In the genomic region with DNA sequence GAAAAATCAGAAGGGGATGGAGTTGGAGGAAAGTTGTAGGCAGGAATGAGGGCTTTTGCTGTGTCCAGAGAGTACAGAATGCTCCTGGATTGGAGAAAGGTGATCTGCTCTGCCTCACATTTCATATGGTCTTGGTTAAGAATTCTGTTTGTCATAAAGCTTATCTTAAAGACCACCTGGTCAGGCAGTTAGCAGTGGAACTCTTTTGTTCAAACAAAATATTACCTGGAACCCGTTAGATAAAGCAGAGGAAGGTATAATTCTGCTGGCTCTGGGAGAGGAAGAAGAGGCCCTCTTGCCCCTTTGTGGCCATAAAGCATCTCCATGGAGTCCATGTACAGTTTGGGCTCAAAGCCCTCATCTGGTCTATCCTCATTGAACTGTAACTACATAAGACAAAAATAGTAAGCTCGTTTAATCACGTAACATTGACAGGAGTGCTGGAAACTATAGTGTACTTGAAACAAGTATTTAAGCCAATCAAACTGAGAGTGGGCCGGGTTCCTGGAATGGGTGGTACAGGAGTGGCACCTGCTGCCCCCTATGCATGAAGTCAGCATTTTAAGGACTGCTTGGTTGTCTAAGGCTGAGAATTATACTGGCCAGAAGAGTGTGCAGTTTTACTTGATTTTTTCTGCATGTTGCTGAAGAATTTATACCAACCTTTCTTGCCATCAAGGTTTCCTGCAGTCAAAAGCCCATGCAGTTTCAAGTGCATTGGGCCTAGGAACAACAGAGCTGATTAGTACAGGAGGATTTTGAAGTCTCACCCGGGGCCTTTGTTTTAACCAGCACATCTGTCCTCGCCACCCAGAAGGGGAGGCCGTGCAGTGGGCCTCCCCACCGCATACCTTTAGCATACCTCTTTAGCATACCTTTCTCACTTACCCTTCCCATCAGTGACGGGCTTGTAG, we compare ENCODE assay signal across 34 cellular contexts. TPM values are rescaled to one million over a fixed set of nuclear protein-coding genes. Genes with fewer than 3 reads are reported as not detected.
DNase-seq lines count a peak whose midpoint lies in the region; ATAC-seq and TF ChIP-seq lines count a peak whose summit lies in the region.
"Had no signal": no experiment of that assay in that cellular context is flagged by ENCODE, and none has a peak within 500 bp of the region (broad histone marks: within the 10 kb centered on the region; RNA-seq: fewer than 3 reads in every experiment).

No MANE protein-coding gene starts in this region.

- H3K27ac Mint-ChIP-seq in activated naive CD4-positive, alpha-beta T cell treated with anti-CD3 and anti-CD28 coated beads for 36 hours, result peak overlapping the region; percentile 6
- H3K27ac Mint-ChIP-seq in activated naive CD4-positive, alpha-beta T cell treated with anti-CD3 and anti-CD28 coated beads, Interleukin-2, amount 10 ng/mL, durations not matched to agents 7 days and 5 days, result no peak overlapping the region
- H3K27ac Mint-ChIP-seq in GM23338 (no peak overlapping the region), WTC11 (peak overlapping the region; percentile 73), osteocyte (ENCODE audit: unreplicated experiment) (no peak overlapping the region)
- H3K27ac Mint-ChIP-seq: activated naive CD4-positive, alpha-beta T cell treated with anti-CD3 and anti-CD28 coated beads, Interleukin-2, amount 50 U/mL, for 72 hours; activated T-helper 2 cell treated with anti-CD3 and anti-CD28 coated beads, Interferon-gamma antibody, Interleukin-2, Interleukin-4, amounts not matched to agents 10 μg/mL and 5 μg/mL and 100 μg/mL, durations not matched to agents 14 hours and 24 hours and 36 hours; progenitor cell of endocrine pancreas had no signal

- 0 out of 4 replicates have a peak, but pooled peaks have one; percentile 1 to 9 for TF ChIP-seq CTCF in GM23338 (conservative IDR thresholded peaks at IDR 0.05; ENCODE audit: low read depth in 2 of 2)
- TF ChIP-seq CTCF in WTC11 (IDR thresholded peaks at IDR 0.05), result no peak
- no peak for TF ChIP-seq CTCF in lower lobe of right lung (IDR thresholded peaks at IDR 0.05)
- TF ChIP-seq CTCF in osteocyte (IDR thresholded peaks at IDR 0.05), result no peak

- CTCF ChIA-PET in activated naive CD4-positive, alpha-beta T cell treated with anti-CD3 and anti-CD28 coated beads for 36 hours (lab: Charles Lee), result interaction anchor here (0.7 kb wide), 1 partner anchor 21 kb away, joined by 5 read pairs; no protein-coding TSS in a partner anchor
- CTCF ChIA-PET in activated naive CD4-positive, alpha-beta T cell treated with anti-CD3 and anti-CD28 coated beads, Interleukin-2, amount 10 ng/mL, durations not matched to agents 7 days and 5 days (lab: Charles Lee), result no interaction called here
- CTCF ChIA-PET in WTC11 (lab: Charles Lee), result interaction anchor here (0.6 to 2.1 kb wide), 4 partner anchors 11 to 112 kb away, joined by 3 to 8 read pairs (median 4); a partner anchor contains a TSS

- peaks cover 3% of the 10 kb centered on the region; the same call in 1 of the 2 replicates for H4K20me1 ChIP-seq in GM23338 (replicated peaks; ENCODE audit: insufficient read depth)

- intact Hi-C loops in activated naive CD4-positive, alpha-beta T cell treated with anti-CD3 and anti-CD28 coated beads for 36 hours (cut with micrococcal nuclease), result no loop called here
- intact Hi-C loops in lower lobe of right lung (cut with DNase I), result no loop called here

- H3K4me1 ChIP-seq in GM23338 (ENCODE audit: insufficient read depth), result peaks cover 30% of the 10 kb centered on the region
- peaks cover 11% of the 10 kb centered on the region for H3K4me1 ChIP-seq in lower lobe of right lung
- H3K4me1 ChIP-seq: A549, gastroesophageal sphincter, vagina had no signal

- H3K27me3 Mint-ChIP-seq in activated naive CD4-positive, alpha-beta T cell treated with anti-CD3 and anti-CD28 coated beads for 36 hours (ENCODE audit: low read depth), result no peaks in the 10 kb centered on the region
- H3K27me3 Mint-ChIP-seq in activated naive CD4-positive, alpha-beta T cell treated with anti-CD3 and anti-CD28 coated beads, Interleukin-2, amount 10 ng/mL, durations not matched to agents 7 days and 5 days, result no peaks in the 10 kb centered on the region
- H3K27me3 Mint-ChIP-seq in GM23338 (ENCODE audit: insufficient read depth, low read depth, poor library complexity), result peaks cover 3% of the 10 kb centered on the region
- no peaks in the 10 kb centered on the region for H3K27me3 Mint-ChIP-seq in WTC11 (ENCODE audit: low read depth)
- no peaks in the 10 kb centered on the region for H3K27me3 Mint-ChIP-seq in osteocyte (ENCODE audit: unreplicated experiment)
- H3K27me3 Mint-ChIP-seq: progenitor cell of endocrine pancreas had no signal

- H3K4me2 ChIP-seq in GM23338, result peak overlapping the region; percentile 11; the same call in 1 of the 2 replicates
- H3K4me2 ChIP-seq: A549 had no signal

- no peak overlapping the region for H3K4me3 Mint-ChIP-seq in activated naive CD4-positive, alpha-beta T cell treated with anti-CD3 and anti-CD28 coated beads for 36 hours
- no peak overlapping the region for H3K4me3 Mint-ChIP-seq in activated naive CD4-positive, alpha-beta T cell treated with anti-CD3 and anti-CD28 coated beads, Interleukin-2, amount 10 ng/mL, durations not matched to agents 7 days and 5 days
- no peak overlapping the region for H3K4me3 Mint-ChIP-seq in GM23338
- H3K4me3 Mint-ChIP-seq in WTC11, result no peak overlapping the region
- H3K4me3 Mint-ChIP-seq in osteocyte (ENCODE audit: unreplicated experiment), result no peak overlapping the region
- H3K4me3 Mint-ChIP-seq: CD4-positive, alpha-beta memory T cell had no signal

- no peak for DNase-seq in activated naive CD4-positive, alpha-beta T cell treated with anti-CD3 and anti-CD28 coated beads for 36 hours
- no peak for DNase-seq in activated naive CD4-positive, alpha-beta T cell treated with anti-CD3 and anti-CD28 coated beads, Interleukin-2, amount 10 ng/mL, durations not matched to agents 7 days and 5 days
- peak; percentile 44 for DNase-seq in GM23338 (ENCODE audit: low spot score)
- DNase-seq in WTC11 (ENCODE audit: low spot score), result no peak
- DNase-seq in lower lobe of right lung, result no peak
- no peak for DNase-seq in RKO (ENCODE audit: low spot score)
- no peak for DNase-seq in osteocyte (ENCODE audit: extremely low spot score, unreplicated experiment)
- no peak for DNase-seq in activated T-cell treated with anti-CD3 and anti-CD28 coated beads, Interleukin-2, amount 50 U/mL, for 48 hours
- DNase-seq: activated CD4-positive, alpha-beta T cell treated with anti-CD3 and anti-CD28 coated beads for 4 hours; CD4-positive, alpha-beta memory T cell; hypothalamus; NCI-H146; NCI-H2171; NCI-H526 treated with DMSO at 0.1 percent for 48 hours; SIG-M5; stimulated activated CD4-positive, alpha-beta T cell treated with anti-CD3 and anti-CD28 coated beads, Interleukin-12 subunit alpha, Interleukin-12 subunit beta, amount 100 ng/mL, for 4 hours; stimulated activated CD4-positive, alpha-beta T cell treated with anti-CD3 and anti-CD28 coated beads, Interleukin-2, amount 100 ng/mL, for 48 hours; stomach had no signal

- no peaks in the 10 kb centered on the region for H3K9me3 ChIP-seq in lower lobe of right lung
- H3K9me3 ChIP-seq: A549, gastroesophageal sphincter, stomach, vagina had no signal

- H3K4me1 Mint-ChIP-seq in activated naive CD4-positive, alpha-beta T cell treated with anti-CD3 and anti-CD28 coated beads for 36 hours (ENCODE audit: low read depth), result no peaks in the 10 kb centered on the region
- no peaks in the 10 kb centered on the region for H3K4me1 Mint-ChIP-seq in activated naive CD4-positive, alpha-beta T cell treated with anti-CD3 and anti-CD28 coated beads, Interleukin-2, amount 10 ng/mL, durations not matched to agents 7 days and 5 days
- H3K4me1 Mint-ChIP-seq in GM23338, result peaks cover 41% of the 10 kb centered on the region
- H3K4me1 Mint-ChIP-seq in WTC11, result peaks cover 41% of the 10 kb centered on the region
- no peaks in the 10 kb centered on the region for H3K4me1 Mint-ChIP-seq in osteocyte (ENCODE audit: unreplicated experiment)
- H3K4me1 Mint-ChIP-seq: CD4-positive, alpha-beta memory T cell had no signal

- no peaks in the 10 kb centered on the region for H3K9me3 Mint-ChIP-seq in activated naive CD4-positive, alpha-beta T cell treated with anti-CD3 and anti-CD28 coated beads for 36 hours
- H3K9me3 Mint-ChIP-seq in activated naive CD4-positive, alpha-beta T cell treated with anti-CD3 and anti-CD28 coated beads, Interleukin-2, amount 10 ng/mL, durations not matched to agents 7 days and 5 days, result no peaks in the 10 kb centered on the region
- H3K9me3 Mint-ChIP-seq in GM23338, result no peaks in the 10 kb centered on the region
- H3K9me3 Mint-ChIP-seq in WTC11, result no peaks in the 10 kb centered on the region
- no peaks in the 10 kb centered on the region for H3K9me3 Mint-ChIP-seq in osteocyte (ENCODE audit: unreplicated experiment)
- H3K9me3 Mint-ChIP-seq: activated naive CD4-positive, alpha-beta T cell treated with anti-CD3 and anti-CD28 coated beads, Interleukin-2, amount 50 U/mL, for 72 hours; activated T-helper 2 cell treated with anti-CD3 and anti-CD28 coated beads, Interferon-gamma antibody, Interleukin-2, Interleukin-4, amounts not matched to agents 10 μg/mL and 5 μg/mL and 100 μg/mL, durations not matched to agents 14 hours and 24 hours and 36 hours had no signal

- no peak overlapping the region for H3K4me3 ChIP-seq in GM23338
- no peak overlapping the region for H3K4me3 ChIP-seq in lower lobe of right lung
- H3K4me3 ChIP-seq: A549, gastroesophageal sphincter, GM12878, stomach, vagina had no signal

- H3K27me3 ChIP-seq in GM23338 (ENCODE audit: insufficient read depth) (no peaks in the 10 kb centered on the region), lower lobe of right lung (ENCODE audit: low read depth) (no peaks in the 10 kb centered on the region)
- H3K27me3 ChIP-seq: gastroesophageal sphincter, stomach, vagina had no signal

- no peaks in the 10 kb centered on the region; the same call in 1 of the 2 replicates for H3K79me2 ChIP-seq in GM23338 (replicated peaks; ENCODE audit: insufficient read depth)

- POLR2A ChIA-PET in WTC11 (lab: Charles Lee), result interaction anchor here (0.6 to 0.8 kb wide), 2 partner anchors 11 to 66 kb away, joined by 3 read pairs; no protein-coding TSS in a partner anchor

- no peaks in the 10 kb centered on the region for H3K36me3 Mint-ChIP-seq in activated naive CD4-positive, alpha-beta T cell treated with anti-CD3 and anti-CD28 coated beads for 36 hours (ENCODE audit: low read depth)
- H3K36me3 Mint-ChIP-seq in activated naive CD4-positive, alpha-beta T cell treated with anti-CD3 and anti-CD28 coated beads, Interleukin-2, amount 10 ng/mL, durations not matched to agents 7 days and 5 days, result peaks cover 2% of the 10 kb centered on the region
- no peaks in the 10 kb centered on the region for H3K36me3 Mint-ChIP-seq in GM23338 (ENCODE audit: low read depth)
- H3K36me3 Mint-ChIP-seq in WTC11, result no peaks in the 10 kb centered on the region
- H3K36me3 Mint-ChIP-seq in osteocyte (ENCODE audit: unreplicated experiment), result peaks cover 20% of the 10 kb centered on the region
- H3K36me3 Mint-ChIP-seq: activated naive CD4-positive, alpha-beta T cell treated with anti-CD3 and anti-CD28 coated beads, Interleukin-2, amount 50 U/mL, for 72 hours had no signal

- H3F3A ChIP-seq in GM23338 (replicated peaks; ENCODE audit: low read depth), result peaks cover 15% of the 10 kb centered on the region; the same call in 1 of the 2 replicates

- H2AFZ ChIP-seq in GM23338, result no peak overlapping the region

- peak overlapping the region; percentile 82; the same call in 1 of the 2 replicates for H3K27ac ChIP-seq in GM23338 (ENCODE audit: low read depth)
- peak overlapping the region; percentile 3 for H3K27ac ChIP-seq in lower lobe of right lung
- H3K27ac ChIP-seq: A549, gastroesophageal sphincter, stomach, vagina, VCaP had no signal

- H3K36me3 ChIP-seq in GM23338 (ENCODE audit: insufficient read depth) (no peaks in the 10 kb centered on the region), lower lobe of right lung (peaks cover 44% of the 10 kb centered on the region)

- H3K9me2 ChIP-seq in GM23338 (ENCODE audit: insufficient read depth), result no peaks in the 10 kb centered on the region

- ATAC-seq in GM23338 (peak; percentile 35; the same call in 2 of the 3 replicates), WTC11 (peak; percentile 31; the same call in 1 of the 2 replicates), lower lobe of right lung (peak; percentile 56 to 77)
- ATAC-seq: A549; activated naive CD4-positive, alpha-beta T cell treated with anti-CD3 and anti-CD28 coated beads, Interleukin-2, amount 50 U/mL, for 72 hours; gastroesophageal sphincter; GM12878; HCT116; HepG2; left lobe of liver; Panc1; sciatic nerve had no signal

RNA-seq across cellular contexts. Expression of a gene that starts 39.9 kb away (rescaled TPM):
- total RNA-seq in activated naive CD4-positive, alpha-beta T cell treated with anti-CD3 and anti-CD28 coated beads for 36 hours, result 10 to 100 TPM; 17.4 to 17.8 TPM
- total RNA-seq in GM23338 (2014; rRNA removed; shearing (Covaris generic)), result 48.6 and 76.4 TPM in 2 replicates
- polyA plus RNA-seq in GM23338 (2016; fragmentation: Nextera tagmentation; extraction: Ambion mirVana), result 45.8 and 50.4 TPM in 2 replicates
- total RNA-seq in WTC11 (2021) (37.1 to 45.6 TPM (median 40.3 TPM) in 3 replicates), lower lobe of right lung (88.6 TPM), osteocyte (44.9 and 46.5 TPM in 2 replicates)

RNA-seq across cellular contexts. Expression of a gene that starts 54.8 kb away (rescaled TPM):
- total RNA-seq in activated naive CD4-positive, alpha-beta T cell treated with anti-CD3 and anti-CD28 coated beads for 36 hours, result under 1 TPM in 1 of 2 experiments, not detected in 1; 0.07 TPM
- 0.17 TPM in 1 of 2 replicates, not detected in the other for total RNA-seq in GM23338 (2014; rRNA removed; shearing (Covaris generic))
- polyA plus RNA-seq in GM23338 (2016; fragmentation: Nextera tagmentation; extraction: Ambion mirVana), result 0.55 and 0.78 TPM in 2 replicates
- total RNA-seq in WTC11 (2021) (0.07 to 0.22 TPM in 2 of 3 replicates, not detected in the other), lower lobe of right lung (25.9 TPM), osteocyte (0.24 TPM in 1 of 2 replicates, not detected in the other)
- total RNA-seq: activated naive CD4-positive, alpha-beta T cell treated with anti-CD3 and anti-CD28 coated beads, Interleukin-2, amount 50 U/mL, for 72 hours; bronchial epithelial cell; GM12878; HepG2; left lobe of liver; LHCN-M2; vagina had no signal
- polyA plus RNA-seq: fibroblast of lung had no signal

Comparison
In these comparisons a context has a peak if more than half of its experiments do, and no peak if none do; other contexts are left out.
1. H3K27ac Mint-ChIP-seq: peak in activated naive CD4-positive, alpha-beta T cell treated with anti-CD3 and anti-CD28 coated beads for 36 hours (single experiment) and WTC11 (single experiment); none in activated naive CD4-positive, alpha-beta T cell treated with anti-CD3 and anti-CD28 coated beads, Interleukin-2, amount 10 ng/mL, durations not matched to agents 7 days and 5 days (single experiment), GM23338 (single experiment) and osteocyte (single experiment).
2. CTCF ChIP-seq: peak in GM23338 (2 of 2); none in WTC11 (single experiment), lower lobe of right lung (single experiment) and osteocyte (single experiment).
3. RNA of a gene that starts 54.8 kb away (total RNA-seq): 25.9 TPM in lower lobe of right lung (single experiment); 0.24 TPM in osteocyte, 0.07 to 0.22 TPM in WTC11, 0.17 TPM in GM23338 and 0.07 TPM in activated naive CD4-positive, alpha-beta T cell treated with anti-CD3 and anti-CD28 coated beads for 36 hours; every median in the first group is over 10 times any median in the second.
4. Peak in every context shown above with its lines, with median percentiles within 50 percentile points of each other: ATAC-seq.